Comparison of ENCODE assay signal across 17 cellular contexts in genomic region chr7:112132123-112132694, GRCh38.
DNase-seq lines count a peak whose midpoint lies in the region; ATAC-seq and TF ChIP-seq lines count a peak whose summit lies in the region.
"Had no signal": no experiment of that assay in that cellular context is flagged by ENCODE, and none has a peak within 500 bp of the region (broad histone marks: within the 10 kb centered on the region; RNA-seq: fewer than 3 reads in every experiment).

No MANE protein-coding gene starts in this region.

- H3F3A ChIP-seq in neural progenitor cell (ENCODE audit: low read depth) (peaks cover 14% of the 10 kb centered on the region), GM23248 (ENCODE audit: insufficient read depth) (no peaks in the 10 kb centered on the region)

- WGBS in GM23248 (ENCODE audit: low coverage in 1 of 2, low lambda C conversion rate in 2 of 2, missing lambda C conversion rate in 2 of 2), 2 experiments: 94 to 98% methylated on average over 3 of the region's 3 CpGs

- H3K79me2 ChIP-seq in neural progenitor cell (ENCODE audit: low read depth) (peaks cover 4% of the 10 kb centered on the region), GM23248 (ENCODE audit: insufficient read depth) (no peaks in the 10 kb centered on the region; the same call in 1 of the 2 replicates)

- H3K9me3 ChIP-seq in BE2C: no peaks in the 10 kb centered on the region
- H3K9me3 ChIP-seq in neural progenitor cell (ENCODE audit: low read depth): no peaks in the 10 kb centered on the region
- H3K9me3 ChIP-seq in GM23248 (ENCODE audit: low read depth): no peaks in the 10 kb centered on the region
- H3K9me3 ChIP-seq: right lobe of liver had no signal

- no peaks in the 10 kb centered on the region for H3K27me3 ChIP-seq in BE2C
- no peaks in the 10 kb centered on the region for H3K27me3 ChIP-seq in neural progenitor cell
- no peaks in the 10 kb centered on the region for H3K27me3 ChIP-seq in GM23248 (replicated peaks; ENCODE audit: insufficient read depth)
- H3K27me3 ChIP-seq: brain microvascular endothelial cell, right lobe of liver had no signal

- H2AFZ ChIP-seq in neural progenitor cell (replicated peaks) (no peak overlapping the region), GM23248 (no peak overlapping the region)
- H2AFZ ChIP-seq: PC-9 had no signal

- H3K4me3 ChIP-seq in BE2C (ENCODE audit: low read depth, low read length) (no peak overlapping the region), neural progenitor cell (no peak overlapping the region), GM23248 (no peak overlapping the region)
- H3K4me3 ChIP-seq: PC-9, right lobe of liver had no signal

- no peak for TF ChIP-seq CTCF in BE2C (IDR thresholded peaks at IDR 0.05; ENCODE audit: low read depth, low read length)
- no peak for TF ChIP-seq CTCF in neural progenitor cell (IDR thresholded peaks at IDR 0.05)

- H3K9ac ChIP-seq in neural progenitor cell (no peak overlapping the region), GM23248 (no peak overlapping the region)

- H3K36me3 Mint-ChIP-seq in neural progenitor cell: no peaks in the 10 kb centered on the region
- H3K36me3 Mint-ChIP-seq: natural killer cell had no signal

- ATAC-seq in GM18870 (IDR thresholded peaks at IDR 0.05; ENCODE audit: unreplicated experiment): no peak
- ATAC-seq: natural killer cell had no signal

- peaks cover 41% of the 10 kb centered on the region for H3K4me1 Mint-ChIP-seq in neural progenitor cell
- H3K4me1 Mint-ChIP-seq: natural killer cell had no signal

- H3K9me3 Mint-ChIP-seq in neural progenitor cell: no peaks in the 10 kb centered on the region
- H3K9me3 Mint-ChIP-seq: natural killer cell had no signal

- no peaks in the 10 kb centered on the region for H3K27me3 Mint-ChIP-seq in neural progenitor cell (ENCODE audit: insufficient read depth, low read depth)

- in situ Hi-C loops in GM23248 (cut with MboI): no loop called here

- no peaks in the 10 kb centered on the region for H3K9me2 ChIP-seq in GM23248 (ENCODE audit: insufficient read depth)

- no peak overlapping the region for H3K4me3 Mint-ChIP-seq in neural progenitor cell
- H3K4me3 Mint-ChIP-seq: natural killer cell had no signal

- H3K36me3 ChIP-seq in BE2C (no peaks in the 10 kb centered on the region), neural progenitor cell (no peaks in the 10 kb centered on the region), GM23248 (ENCODE audit: low read depth) (no peaks in the 10 kb centered on the region)
- H3K36me3 ChIP-seq: brain microvascular endothelial cell, right lobe of liver had no signal

- H3K4me1 ChIP-seq in BE2C (peaks cover 30% of the 10 kb centered on the region), neural progenitor cell (peaks cover 33% of the 10 kb centered on the region), GM23248 (ENCODE audit: insufficient read depth) (no peaks in the 10 kb centered on the region)

- H3K27ac ChIP-seq in neural progenitor cell: no peak overlapping the region
- no peak overlapping the region for H3K27ac ChIP-seq in GM23248
- H3K27ac ChIP-seq: brain microvascular endothelial cell, PC-9 had no signal

- H3K27ac Mint-ChIP-seq in neural progenitor cell: no peak overlapping the region
- H3K27ac Mint-ChIP-seq: natural killer cell had no signal

- DNase-seq in BE2C (peak; percentile 23), RPMI7951 (ENCODE audit: low read depth) (peak; percentile 48), globus pallidus (ENCODE audit: low spot score) (peak; percentile 60), neural progenitor cell (ENCODE audit: low spot score) (peak; percentile 48), CD1c-positive myeloid dendritic cell (ENCODE audit: extremely low spot score) (no peak), GM23248 (no peak), dedifferentiated amniotic fluid mesenchymal stem cell (ENCODE audit: extremely low spot score) (no peak)
- DNase-seq: activated CD4-positive, CD25-positive, alpha-beta regulatory T cell; brain microvascular endothelial cell; natural killer cell; NCI-H1436 treated with DMSO at 0.1 percent for 48 hours; NCI-H446 treated with DMSO at 0.1 percent for 48 hours; PC-9; right lobe of liver; stimulated activated CD4-positive, alpha-beta T cell treated with anti-CD3 and anti-CD28 coated beads, Interleukin-4, amount 100 ng/mL, for 24 hours; T-helper 1 cell had no signal

- H3K4me2 ChIP-seq in neural progenitor cell: peak overlapping the region; percentile 51
- no peak overlapping the region for H3K4me2 ChIP-seq in GM23248 (ENCODE audit: unreplicated experiment)
- H3K4me2 ChIP-seq: PC-9 had no signal

- H4K20me1 ChIP-seq in neural progenitor cell (ENCODE audit: low read depth): peaks cover 20% of the 10 kb centered on the region
- H4K20me1 ChIP-seq in GM23248 (ENCODE audit: insufficient read depth): no peaks in the 10 kb centered on the region

Comparison
In these comparisons a context has a peak if more than half of its experiments do, and no peak if none do; other contexts are left out.
1. DNase-seq: peak in BE2C (single experiment), RPMI7951 (single experiment), globus pallidus (single experiment) and neural progenitor cell (single experiment); none in CD1c-positive myeloid dendritic cell (single experiment), GM23248 (single experiment) and dedifferentiated amniotic fluid mesenchymal stem cell (single experiment).